Comparison of ENCODE assay signal across 27 cellular contexts in the genomic region with DNA sequence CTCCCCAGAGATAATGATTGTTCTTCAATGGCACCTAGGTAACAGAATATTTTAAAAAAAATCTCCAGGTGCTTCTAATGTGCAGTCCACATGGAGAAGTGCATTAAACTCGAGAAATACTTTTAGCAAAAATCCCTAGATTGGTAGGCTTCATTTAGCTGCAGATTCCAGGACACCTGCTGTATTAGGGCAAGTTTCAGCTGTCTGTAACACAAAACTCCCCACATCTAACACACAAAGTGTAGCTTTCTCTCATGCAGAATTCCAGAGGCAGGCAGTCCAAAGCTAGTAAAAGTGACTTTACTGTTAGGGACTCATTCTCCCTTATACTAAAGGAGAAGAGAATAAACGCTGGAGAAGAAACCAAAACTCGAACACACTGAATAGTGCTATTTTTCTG.
"Had no signal": no experiment of that assay in that cellular context is flagged by ENCODE, and none has a peak within 500 bp of the region (broad histone marks: within the 10 kb centered on the region; RNA-seq: fewer than 3 reads in every experiment).

No MANE protein-coding gene starts in this region.

- H3K27ac Mint-ChIP-seq: activated CD4-positive, alpha-beta T cell treated with anti-CD3 and anti-CD28 coated beads, Interleukin-2, amount 10 ng/mL, durations not matched to agents 24 days and 14 days; activated CD8-positive, alpha-beta T cell treated with anti-CD3 and anti-CD28 coated beads for 36 hours; activated naive CD4-positive, alpha-beta T cell treated with anti-CD3 and anti-CD28 coated beads, Interleukin-2, amount 50 U/mL, for 24 hours; activated naive CD8-positive, alpha-beta T cell treated with anti-CD3 and anti-CD28 coated beads, Interleukin-2, amount 10 ng/mL, durations not matched to agents 7 days and 5 days; activated T-helper 2 cell treated with anti-CD3 and anti-CD28 coated beads, Interferon-gamma antibody, Interleukin-2, Interleukin-4, amounts not matched to agents 10 μg/mL and 5 μg/mL and 100 μg/mL, durations not matched to agents 14 hours and 24 hours and 36 hours; T-helper 1 cell treated with Interleukin-12 subunit alpha and Interleukin-12 subunit beta and Interleukin-4 antibody, amounts not matched to agents 30 μg/mL and 1 μg/mL, for 36 hours; T-helper 2 cell treated with Interferon-gamma antibody and Interleukin-4, amounts not matched to agents 5 μg/mL and 100 μg/mL, for 36 hours had no signal

- H3K9me3 Mint-ChIP-seq: activated CD4-positive, alpha-beta T cell treated with anti-CD3 and anti-CD28 coated beads, Interleukin-2, amount 10 ng/mL, durations not matched to agents 24 days and 14 days; activated CD8-positive, alpha-beta T cell treated with anti-CD3 and anti-CD28 coated beads for 36 hours; activated naive CD4-positive, alpha-beta T cell treated with anti-CD3 and anti-CD28 coated beads, Interleukin-2, amount 50 U/mL, for 24 hours; activated naive CD8-positive, alpha-beta T cell treated with anti-CD3 and anti-CD28 coated beads, Interleukin-2, amount 10 ng/mL, durations not matched to agents 7 days and 5 days; activated T-helper 2 cell treated with anti-CD3 and anti-CD28 coated beads, Interferon-gamma antibody, Interleukin-2, Interleukin-4, amounts not matched to agents 10 μg/mL and 5 μg/mL and 100 μg/mL, durations not matched to agents 14 hours and 24 hours and 36 hours; T-helper 1 cell treated with Interleukin-12 subunit alpha and Interleukin-12 subunit beta and Interleukin-4 antibody, amounts not matched to agents 30 μg/mL and 1 μg/mL, for 36 hours; T-helper 2 cell treated with Interferon-gamma antibody and Interleukin-4, amounts not matched to agents 5 μg/mL and 100 μg/mL, for 36 hours had no signal

- DNase-seq: activated CD4-positive, alpha-beta T cell treated with anti-CD3 and anti-CD28 coated beads, Interleukin-2, amount 10 ng/mL, durations not matched to agents 24 days and 14 days; activated CD4-positive, alpha-beta T cell treated with anti-CD3 and anti-CD28 coated beads, Interleukin-2, amount 50 U/mL, for 4 hours; activated CD8-positive, alpha-beta T cell treated with anti-CD3 and anti-CD28 coated beads for 36 hours; activated gamma-delta T cell; activated naive CD4-positive, alpha-beta T cell treated with Interleukin-2 at 50 U/mL for 16 hours; activated naive CD8-positive, alpha-beta T cell treated with anti-CD3 and anti-CD28 coated beads, Interleukin-2, amount 10 ng/mL, durations not matched to agents 7 days and 5 days; activated T-cell treated with anti-CD3 and anti-CD28 coated beads, Interleukin-2, amount 50 U/mL, for 1 hour; body of pancreas; MG63; NCI-H1048; NCI-H1105 treated with DMSO at 0.1 percent for 48 hours; NCI-H1436; NCI-H1694 treated with DMSO at 0.1 percent for 48 hours; NCI-H2029; NCI-H345; NCI-H524 treated with DMSO at 0.1 percent for 48 hours; NCI-H748 treated with DMSO at 0.1 percent for 48 hours; PC-3; Peyer's patch; RPMI8226; SIG-M5 had no signal

- H3K4me1 ChIP-seq: body of pancreas, breast epithelium, Peyer's patch had no signal

- H3K27me3 ChIP-seq: body of pancreas, breast epithelium, MG63, Peyer's patch had no signal

- ATAC-seq: activated CD8-positive, alpha-beta T cell treated with anti-CD3 and anti-CD28 coated beads for 36 hours; body of pancreas; PC-3 had no signal

- H3K27me3 Mint-ChIP-seq: activated CD4-positive, alpha-beta T cell treated with anti-CD3 and anti-CD28 coated beads, Interleukin-2, amount 10 ng/mL, durations not matched to agents 24 days and 14 days; activated CD8-positive, alpha-beta T cell treated with anti-CD3 and anti-CD28 coated beads for 36 hours; activated naive CD4-positive, alpha-beta T cell treated with anti-CD3 and anti-CD28 coated beads, Interleukin-2, amount 50 U/mL, for 24 hours; activated naive CD8-positive, alpha-beta T cell treated with anti-CD3 and anti-CD28 coated beads, Interleukin-2, amount 10 ng/mL, durations not matched to agents 7 days and 5 days had no signal

- H3K9me3 ChIP-seq: body of pancreas, breast epithelium, MG63, Peyer's patch had no signal

- H3K4me3 ChIP-seq: body of pancreas, breast epithelium, coronary artery, MG63, Peyer's patch had no signal

- H3K36me3 Mint-ChIP-seq: activated naive CD4-positive, alpha-beta T cell treated with anti-CD3 and anti-CD28 coated beads, Interleukin-2, amount 50 U/mL, for 24 hours; activated naive CD8-positive, alpha-beta T cell treated with anti-CD3 and anti-CD28 coated beads, Interleukin-2, amount 10 ng/mL, durations not matched to agents 7 days and 5 days had no signal

- H3K4me1 Mint-ChIP-seq: activated CD4-positive, alpha-beta T cell treated with anti-CD3 and anti-CD28 coated beads, Interleukin-2, amount 10 ng/mL, durations not matched to agents 24 days and 14 days; activated naive CD4-positive, alpha-beta T cell treated with anti-CD3 and anti-CD28 coated beads, Interleukin-2, amount 50 U/mL, for 24 hours; activated naive CD8-positive, alpha-beta T cell treated with anti-CD3 and anti-CD28 coated beads, Interleukin-2, amount 10 ng/mL, durations not matched to agents 7 days and 5 days had no signal

- H3K36me3 ChIP-seq: MG63, Peyer's patch had no signal

- H3K27ac ChIP-seq: body of pancreas, breast epithelium, coronary artery, Peyer's patch had no signal

- H3K4me3 Mint-ChIP-seq: activated CD4-positive, alpha-beta T cell treated with anti-CD3 and anti-CD28 coated beads, Interleukin-2, amount 10 ng/mL, durations not matched to agents 24 days and 14 days; activated CD8-positive, alpha-beta T cell treated with anti-CD3 and anti-CD28 coated beads for 36 hours; activated naive CD4-positive, alpha-beta T cell treated with anti-CD3 and anti-CD28 coated beads, Interleukin-2, amount 50 U/mL, for 24 hours; activated naive CD8-positive, alpha-beta T cell treated with anti-CD3 and anti-CD28 coated beads, Interleukin-2, amount 10 ng/mL, durations not matched to agents 7 days and 5 days; T-helper 1 cell treated with Interleukin-12 subunit alpha and Interleukin-12 subunit beta and Interleukin-4 antibody, amounts not matched to agents 30 μg/mL and 1 μg/mL, for 36 hours; T-helper 2 cell treated with Interferon-gamma antibody and Interleukin-4, amounts not matched to agents 5 μg/mL and 100 μg/mL, for 36 hours had no signal
